Comparison of ENCODE assay signal across 8 cellular contexts in genomic region chr5:123089971-123090640, GRCh38. TPM values are rescaled to one million over a fixed set of nuclear protein-coding genes. Genes with fewer than 3 reads are reported as not detected.
DNase-seq lines count a peak whose midpoint lies in the region; ATAC-seq, FAIRE-seq and TF ChIP-seq lines count a peak whose summit lies in the region.

No MANE protein-coding gene starts in this region.

- under 1% methylated on average over 83 of the region's 83 CpGs for WGBS in HUES64
- WGBS in lung, 2 donors = 0 to 1% methylated on average over 70 to 83 of the region's 83 CpGs

- H3K9me3 ChIP-seq in HUES64 (ENCODE audit: insufficient read depth, low read depth, low read length) = no peaks in the 10 kb centered on the region
- H3K9me3 ChIP-seq in lung (ENCODE audit: control insufficient read depth in 2 of 2, insufficient read depth in 1 of 2, low read length in 1 of 2) = peaks cover 0 to 6% of the 10 kb centered on the region in 2 donors

- ATAC-seq in lung (ENCODE audit: insufficient read depth, low FRiP score) (peak; percentile 38), GM18511 (IDR thresholded peaks at IDR 0.05; ENCODE audit: unreplicated experiment) (no peak)

- H3K36me3 ChIP-seq in HUES64 (ENCODE audit: insufficient read depth, low read length) = no peaks in the 10 kb centered on the region
- H3K36me3 ChIP-seq in bronchial epithelial cell (ENCODE audit: control insufficient read depth, insufficient read depth, low read length) = no peaks in the 10 kb centered on the region
- H3K36me3 ChIP-seq in lung (ENCODE audit: control insufficient read depth in 2 of 2, insufficient read depth in 2 of 2, low read length in 2 of 2) = no peaks in the 10 kb centered on the region

- H3K4me1 ChIP-seq in HUES64 (ENCODE audit: insufficient read depth, low read length) (peaks cover 36% of the 10 kb centered on the region), lung (ENCODE audit: control insufficient read depth in 2 of 2, insufficient read depth in 2 of 2, low read length in 2 of 2) (peaks cover 3 to 23% of the 10 kb centered on the region in 2 donors)

- in situ Hi-C loops in G401 (cut with HindIII; ENCODE audit: low sequenced_read_pairs) = no loop called here

- no peak overlapping the region for H3K9ac ChIP-seq in HUES64 (ENCODE audit: low read depth, low read length)

- FAIRE-seq in bronchial epithelial cell (lab: Jason Lieb, UNC) = no peak

- H3K4me3 ChIP-seq in HUES64 (ENCODE audit: low read length) (peak overlapping the region; percentile 57), bronchial epithelial cell (ENCODE audit: low read depth, low read length) (peak overlapping the region; percentile 18), lung (peak overlapping the region; percentile 78)

- H3K27me3 ChIP-seq in HUES64 (ENCODE audit: insufficient read depth, low read length) (peaks cover 100% of the 10 kb centered on the region), bronchial epithelial cell (ENCODE audit: control insufficient read depth, insufficient read depth, low read length) (peaks cover 77% of the 10 kb centered on the region), lung (ENCODE audit: control insufficient read depth, insufficient read depth) (peaks cover 10% of the 10 kb centered on the region)

- no peak overlapping the region for H3K27ac ChIP-seq in HUES64 (ENCODE audit: low read depth, low read length)
- H3K27ac ChIP-seq in lung (ENCODE audit: low read depth in 1 of 2, low read length in 1 of 2) = peak overlapping the region in 1 of 2 donors; percentile 69

- DNase-seq in ELF-1 (ENCODE audit: low read depth, low spot score) (peak; percentile 58), bronchial epithelial cell (ENCODE audit: low read depth) (no peak), lung (ENCODE audit: low spot score) (no peak), G401 (ENCODE audit: low spot score) (no peak), GM10266 (ENCODE audit: extremely low spot score) (no peak)
- DNase-seq in effector CD8-positive, alpha-beta T cell (lab: John Stamatoyannopoulos, UW) = no peak

- no peak for TF ChIP-seq CTCF in bronchial epithelial cell (IDR thresholded peaks at IDR 0.05; ENCODE audit: insufficient read depth, low read length, severe bottlenecking)
- no peak for TF ChIP-seq CTCF in lung (IDR thresholded peaks at IDR 0.05; ENCODE audit: control extremely low read depth, extremely low read depth)
- TF ChIP-seq CTCF in GM10266 (IDR thresholded peaks at IDR 0.05; ENCODE audit: control insufficient read depth, insufficient read depth, low read depth, missing control alignments) = no peak

RNA-seq across cellular contexts. Expression of gene PRDM6, which starts 1.1 kb away (rescaled TPM):
- 0.35 TPM for polyA plus RNA-seq in HUES64 (2013, experiment 1 of 2)
- polyA plus RNA-seq in HUES64 (2013, experiment 2 of 2) = not detected
- total RNA-seq in bronchial epithelial cell (not detected in 2 replicates), lung (10 to 100 TPM in 1 of 2 donors, 1 to 10 TPM in 1; 7.8 to 20.0 TPM)
- 1 to 10 TPM; 1.0 to 1.8 TPM for polyA plus RNA-seq in lung
- not detected in 2 replicates for total RNA-seq in G401 (2014; rRNA removed; shearing (Covaris generic))

RNA-seq across cellular contexts. Expression of gene PPIC, which starts 53.6 kb away (rescaled TPM):
- polyA plus RNA-seq in HUES64 (2013, experiment 1 of 2) = 4.6 TPM
- polyA plus RNA-seq in HUES64 (2013, experiment 2 of 2) = 4.2 TPM
- 43.5 and 45.0 TPM in 2 replicates for total RNA-seq in bronchial epithelial cell
- 10 to 100 TPM; 26.4 to 40.3 TPM for total RNA-seq in lung
- 10 to 100 TPM; 21.4 to 36.1 TPM for polyA plus RNA-seq in lung
- total RNA-seq in G401 (2014; rRNA removed; shearing (Covaris generic)) = 2.3 and 4.1 TPM in 2 replicates

Comparison
In these comparisons a context has a peak if more than half of its experiments do, and no peak if none do; other contexts are left out.
1. H3K4me3 ChIP-seq: peak in every context shown above with its lines; median percentile 78 in lung; 57 in HUES64; 18 in bronchial epithelial cell.